In genomic region chr11:64305075-64305690, GRCh38 we compare ENCODE assay signal across 1 cellular context.
A peak's percentile ranks its signal among the peaks of the same experiment; 100 is the strongest.
TF ChIP-seq lines count a peak whose summit lies in the region.

Gene ESRRA (plus strand): TSS chr11:64305524. CDS start chr11:64307180, 1,656 bp downstream.

TF ChIP-seq in H1, 55 proteins besides CTCF, POLR2A, EP300 and RAD21:
- TF ChIP-seq GABPA (IDR thresholded peaks at IDR 0.05; ENCODE audit: borderline replicate concordance, insufficient read depth, low read length): no peak
- TF ChIP-seq CEBPB (IDR thresholded peaks at IDR 0.05; ENCODE audit: low read depth, low read length): peak; percentile 79
- TF ChIP-seq EGR1 (IDR thresholded peaks at IDR 0.05; ENCODE audit: borderline replicate concordance, low read depth, low read length): 0 out of 2 replicates have a peak, but pooled peaks have one; percentile 28
- peak; percentile 9; the same call in 1 of the 2 replicates for TF ChIP-seq SP1 (IDR thresholded peaks at IDR 0.05; ENCODE audit: low read depth, low read length)
- peak; percentile 87 for TF ChIP-seq CREB1 (IDR thresholded peaks at IDR 0.05)
- no peak for TF ChIP-seq PHF8 (conservative IDR thresholded peaks at IDR 0.05; ENCODE audit: low read depth, low read length)
- TF ChIP-seq USF2 (IDR thresholded peaks at IDR 0.05; ENCODE audit: low read length): no peak
- TF ChIP-seq SIN3A (conservative IDR thresholded peaks at IDR 0.05 in 1 of 2, IDR thresholded peaks at IDR 0.05 in 1 of 2; ENCODE audit: low read depth in 1 of 2, low read length in 2 of 2): peak; percentile 48 to 82; a peak in 1 of 4 replicates
- TF ChIP-seq GTF2F1 (IDR thresholded peaks at IDR 0.05; ENCODE audit: borderline replicate concordance, low read depth, low read length): no peak
- TF ChIP-seq CHD7 (IDR thresholded peaks at IDR 0.05; ENCODE audit: insufficient replicate concordance, low read length): no peak
- peak; percentile 50 for TF ChIP-seq TAF1 (IDR thresholded peaks at IDR 0.05; ENCODE audit: low read depth, low read length)
- no peak for TF ChIP-seq RBBP5 (IDR thresholded peaks at IDR 0.05; ENCODE audit: borderline replicate concordance, low read depth, low read length)
- no peak for TF ChIP-seq ZNF274 (IDR thresholded peaks at IDR 0.05; ENCODE audit: borderline replicate concordance, extremely low read depth, low read length)
- peak; percentile 79 for TF ChIP-seq NRF1 (IDR thresholded peaks at IDR 0.05; ENCODE audit: low read depth, low read length)
- TF ChIP-seq KDM5A (IDR thresholded peaks at IDR 0.05; ENCODE audit: low read length): no peak
